Comparison of ENCODE assay signal across 1 cellular context in genomic region chr18:78580835-78581339, GRCh38.
TF ChIP-seq lines count a peak whose summit lies in the region.

No MANE protein-coding gene starts in this region.

TF ChIP-seq in K562, 482 proteins besides CTCF, POLR2A, EP300 and RAD21 (continued from another document):
- TF ChIP-seq ELK3 (CRISPR knock-in tag; IDR thresholded peaks at IDR 0.05) (no peak), SPI1 (IDR thresholded peaks at IDR 0.05; ENCODE audit: borderline replicate concordance, low read depth, low read length) (no peak)
TF ChIP-seq in K562: peak in this region for 0.
